ENCODE assay signal across 4 cellular contexts in the genomic region with DNA sequence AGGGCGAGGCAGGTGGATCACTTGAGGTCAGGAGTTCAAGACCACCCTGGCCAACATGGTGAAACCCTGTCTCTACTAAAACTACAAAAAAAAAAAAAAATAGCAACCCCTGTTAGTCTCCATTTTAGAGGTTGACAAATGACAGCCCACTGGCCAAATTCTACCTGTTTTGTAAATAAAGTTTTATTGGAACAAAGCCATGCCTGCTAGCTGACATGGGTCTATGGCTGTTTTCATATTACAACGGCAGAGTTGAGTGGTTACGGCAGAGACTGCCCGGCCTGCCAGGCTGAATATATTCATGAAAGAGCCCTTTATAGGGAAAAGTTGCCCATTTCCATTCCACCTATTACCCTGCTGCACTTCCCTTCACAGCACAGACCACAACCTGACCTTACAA.
TF ChIP-seq lines count a peak whose summit lies in the region.

No MANE protein-coding gene starts in this region.

TF ChIP-seq in HepG2, 621 proteins besides CTCF, POLR2A, EP300 and RAD21 (continues in another document):
- TF ChIP-seq ZBTB40 (IDR thresholded peaks at IDR 0.05) (no peak), ZBTB40 (CRISPR knock-in tag; IDR thresholded peaks at IDR 0.05) (peak; percentile 90)

TF ChIP-seq in HEK293, 187 proteins besides CTCF, POLR2A, EP300 and RAD21:
- TF ChIP-seq PBX3 (CRISPR knock-in tag; IDR thresholded peaks at IDR 0.05) = no peak
- TF ChIP-seq, protein P1, sequence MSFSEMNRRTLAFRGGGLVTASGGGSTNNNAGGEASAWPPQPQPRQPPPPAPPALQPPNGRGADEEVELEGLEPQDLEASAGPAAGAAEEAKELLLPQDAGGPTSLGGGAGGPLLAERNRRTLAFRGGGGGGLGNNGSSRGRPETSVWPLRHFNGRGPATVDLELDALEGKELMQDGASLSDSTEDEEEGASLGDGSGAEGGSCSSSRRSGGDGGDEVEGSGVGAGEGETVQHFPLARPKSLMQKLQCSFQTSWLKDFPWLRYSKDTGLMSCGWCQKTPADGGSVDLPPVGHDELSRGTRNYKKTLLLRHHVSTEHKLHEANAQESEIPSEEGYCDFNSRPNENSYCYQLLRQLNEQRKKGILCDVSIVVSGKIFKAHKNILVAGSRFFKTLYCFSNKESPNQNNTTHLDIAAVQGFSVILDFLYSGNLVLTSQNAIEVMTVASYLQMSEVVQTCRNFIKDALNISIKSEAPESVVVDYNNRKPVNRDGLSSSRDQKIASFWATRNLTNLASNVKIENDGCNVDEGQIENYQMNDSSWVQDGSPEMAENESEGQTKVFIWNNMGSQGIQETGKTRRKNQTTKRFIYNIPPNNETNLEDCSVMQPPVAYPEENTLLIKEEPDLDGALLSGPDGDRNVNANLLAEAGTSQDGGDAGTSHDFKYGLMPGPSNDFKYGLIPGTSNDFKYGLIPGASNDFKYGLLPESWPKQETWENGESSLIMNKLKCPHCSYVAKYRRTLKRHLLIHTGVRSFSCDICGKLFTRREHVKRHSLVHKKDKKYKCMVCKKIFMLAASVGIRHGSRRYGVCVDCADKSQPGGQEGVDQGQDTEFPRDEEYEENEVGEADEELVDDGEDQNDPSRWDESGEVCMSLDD (tag by site-specific recombination; IDR thresholded peaks at IDR 0.05) = no peak
- no peak for TF ChIP-seq ZNF629 (tag by site-specific recombination; IDR thresholded peaks at IDR 0.05)
- 0 out of 2 replicates have a peak, but pooled peaks have one; percentile 0 for TF ChIP-seq ZNF623 (tag by site-specific recombination; IDR thresholded peaks at IDR 0.05)

TF ChIP-seq in GM12878, 131 proteins besides CTCF, POLR2A, EP300 and RAD21:
- TF ChIP-seq ZBTB40 (IDR thresholded peaks at IDR 0.05; ENCODE audit: borderline replicate concordance) (peak; percentile 52; the same call in 1 of the 2 replicates), BCL11A (IDR thresholded peaks at IDR 0.05; ENCODE audit: low read depth, low read length) (no peak), PAX5 (IDR thresholded peaks at IDR 0.05; ENCODE audit: borderline replicate concordance, low read depth, low read length) (no peak), IRF4 (IDR thresholded peaks at IDR 0.05; ENCODE audit: low read depth, low read length) (no peak)

TF ChIP-seq in K562, 482 proteins besides CTCF, POLR2A, EP300 and RAD21:
- TF ChIP-seq MTA3 (IDR thresholded peaks at IDR 0.05; ENCODE audit: borderline replicate concordance) = no peak
- TF ChIP-seq ZBTB40 (IDR thresholded peaks at IDR 0.05) = peak; percentile 84
- 0 out of 2 replicates have a peak, but pooled peaks have one; percentile 28 for TF ChIP-seq ZBTB40 (CRISPR knock-in tag; IDR thresholded peaks at IDR 0.05)
- TF ChIP-seq MIER1 (IDR thresholded peaks at IDR 0.05; ENCODE audit: low read depth) = no peak
